Comparison of ENCODE assay signal across 8 cellular contexts in genomic region chrX:118603981-118604380, GRCh38.
DNase-seq lines count a peak whose midpoint lies in the region; ATAC-seq and TF ChIP-seq lines count a peak whose summit lies in the region.

No MANE protein-coding gene starts in this region.

- no peaks in the 10 kb centered on the region for H3K36me3 ChIP-seq in neural progenitor cell

- no peak overlapping the region for H3K9ac ChIP-seq in neural progenitor cell

- H3K4me3 Mint-ChIP-seq in activated T-cell treated with anti-CD3 and anti-CD28 coated beads, Interleukin-2, amount 50 U/mL, for 24 hours, result no peak overlapping the region
- H3K4me3 Mint-ChIP-seq in neural progenitor cell, result no peak overlapping the region

- peak; percentile 45 for ATAC-seq in HG02798 (IDR thresholded peaks at IDR 0.05; ENCODE audit: poor library complexity, unreplicated experiment)
- no peak for ATAC-seq in GM21576 (IDR thresholded peaks at IDR 0.05; ENCODE audit: unreplicated experiment)

- no peaks in the 10 kb centered on the region for H3K9me3 Mint-ChIP-seq in activated T-cell treated with anti-CD3 and anti-CD28 coated beads, Interleukin-2, amount 50 U/mL, for 24 hours
- no peaks in the 10 kb centered on the region for H3K9me3 Mint-ChIP-seq in neural progenitor cell

- H3K9me3 ChIP-seq in neural progenitor cell (ENCODE audit: low read depth), result no peaks in the 10 kb centered on the region

- no peak overlapping the region for H3K27ac ChIP-seq in neural progenitor cell

- no peaks in the 10 kb centered on the region for H3F3A ChIP-seq in neural progenitor cell (ENCODE audit: low read depth)

- H3K27me3 ChIP-seq in neural progenitor cell, result no peaks in the 10 kb centered on the region

- H2AFZ ChIP-seq in neural progenitor cell (replicated peaks), result peak overlapping the region; percentile 36

- no peaks in the 10 kb centered on the region for H4K20me1 ChIP-seq in neural progenitor cell (ENCODE audit: low read depth)

- no peaks in the 10 kb centered on the region for H3K79me2 ChIP-seq in neural progenitor cell (ENCODE audit: low read depth)

- no peaks in the 10 kb centered on the region for H3K4me1 ChIP-seq in neural progenitor cell

- H3K4me3 ChIP-seq in neural progenitor cell, result no peak overlapping the region

- peaks cover 23% of the 10 kb centered on the region for H3K4me1 Mint-ChIP-seq in activated T-cell treated with anti-CD3 and anti-CD28 coated beads, Interleukin-2, amount 50 U/mL, for 24 hours (ENCODE audit: low read depth)
- no peaks in the 10 kb centered on the region for H3K4me1 Mint-ChIP-seq in neural progenitor cell

- peak overlapping the region; percentile 63 for H3K27ac Mint-ChIP-seq in activated T-cell treated with anti-CD3 and anti-CD28 coated beads, Interleukin-2, amount 50 U/mL, for 24 hours
- H3K27ac Mint-ChIP-seq in neural progenitor cell, result no peak overlapping the region

- H3K4me2 ChIP-seq in neural progenitor cell, result no peak overlapping the region

- DNase-seq in ELR (ENCODE audit: low read depth), result peak; percentile 74
- peak; percentile 61 to 83 for DNase-seq in NCI-H526 (lab: John Stamatoyannopoulos, UW)
- DNase-seq in activated T-cell treated with anti-CD3 and anti-CD28 coated beads, Interleukin-2, amount 50 U/mL, for 24 hours, result peak; percentile 40
- peak; percentile 39 for DNase-seq in fibroblast of the conjunctiva (ENCODE audit: low read depth)
- peak; percentile 64 for DNase-seq in neural progenitor cell (ENCODE audit: low spot score)
- peak; percentile 49 for DNase-seq in ureter (ENCODE audit: low spot score)

- peak; percentile 75 for TF ChIP-seq CTCF in neural progenitor cell (IDR thresholded peaks at IDR 0.05)

- peaks cover 7% of the 10 kb centered on the region for H3K27me3 Mint-ChIP-seq in activated T-cell treated with anti-CD3 and anti-CD28 coated beads, Interleukin-2, amount 50 U/mL, for 24 hours
- peaks cover 2% of the 10 kb centered on the region for H3K27me3 Mint-ChIP-seq in neural progenitor cell (ENCODE audit: insufficient read depth, low read depth)

- H3K36me3 Mint-ChIP-seq in activated T-cell treated with anti-CD3 and anti-CD28 coated beads, Interleukin-2, amount 50 U/mL, for 24 hours (ENCODE audit: low read depth), result peaks cover 37% of the 10 kb centered on the region
- H3K36me3 Mint-ChIP-seq in neural progenitor cell, result peaks cover 12% of the 10 kb centered on the region
